Comparison of ENCODE assay signal across 18 cellular contexts in the genomic region with DNA sequence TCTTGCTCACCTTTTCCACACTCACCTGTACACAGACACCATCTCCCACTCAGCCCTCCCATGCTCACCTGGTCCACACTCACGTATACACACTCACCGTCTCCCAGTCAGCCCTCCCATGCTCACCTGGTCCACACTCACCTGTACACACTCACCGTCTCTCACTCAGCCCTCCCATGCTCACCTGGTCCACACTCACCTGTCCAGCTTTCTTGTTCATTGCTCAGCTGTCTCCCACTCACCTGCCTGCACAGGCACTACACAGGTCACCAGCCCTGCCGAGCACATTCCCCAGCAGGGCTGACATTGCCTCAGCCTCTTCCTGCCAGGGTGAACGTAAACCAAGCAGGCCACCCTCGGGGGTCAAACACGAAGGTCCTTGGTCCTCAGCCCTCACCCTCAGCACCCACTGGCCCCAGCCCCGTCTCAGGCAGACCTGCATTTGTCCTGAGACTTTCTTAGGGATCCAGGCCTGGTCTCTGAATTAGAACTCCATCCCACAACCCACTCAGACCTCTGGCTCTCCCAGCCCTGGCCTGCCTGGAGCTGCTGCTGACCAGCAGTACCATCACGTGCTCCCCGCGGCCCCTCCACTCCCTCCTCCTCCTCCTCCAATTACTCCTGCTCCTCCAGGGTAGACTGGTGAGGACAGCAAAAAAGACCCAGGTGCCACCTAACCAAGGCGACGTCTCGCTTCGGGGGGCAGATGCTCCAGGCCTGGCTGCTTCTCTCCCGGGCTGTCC. TPM values are rescaled to one million over a fixed set of nuclear protein-coding genes. Genes with fewer than 3 reads are reported as not detected.
A peak's percentile ranks its signal among the peaks of the same experiment; 100 is the strongest.
DNase-seq lines count a peak whose midpoint lies in the region; ATAC-seq, FAIRE-seq and TF ChIP-seq lines count a peak whose summit lies in the region.
"Had no signal": no experiment of that assay in that cellular context is flagged by ENCODE, and none has a peak within 500 bp of the region (broad histone marks: within the 10 kb centered on the region; RNA-seq: fewer than 3 reads in every experiment).

No MANE protein-coding gene starts in this region.

- TF ChIP-seq POLR2A in HepG2 (IDR thresholded peaks at IDR 0.05; ENCODE audit: insufficient read depth in 1 of 2, low read depth in 2 of 2, low read length in 2 of 2): no peak

- no peak overlapping the region for H2AFZ ChIP-seq in HepG2 (ENCODE audit: low read length)

- POLR2A ChIA-PET in HepG2 (lab: Yijun Ruan, JAX): no interaction called here

- no TSS peak for BruUV-seq in HepG2 (replicated peaks; lab: Mats Ljungman, UMichigan)

- TF ChIP-seq EP300 in HepG2 (IDR thresholded peaks at IDR 0.05; ENCODE audit: low read depth in 2 of 2, low read length in 2 of 2) (no peak), HepG2 (CRISPR knock-in tag; IDR thresholded peaks at IDR 0.05; ENCODE audit: borderline replicate concordance) (no peak)

- TF ChIP-seq CTCF in endodermal cell (conservative IDR thresholded peaks at IDR 0.05) (no peak), osteocyte (IDR thresholded peaks at IDR 0.05) (no peak), HepG2 (CRISPR knock-in tag; IDR thresholded peaks at IDR 0.05) (no peak)

- H3K4me1 ChIP-seq in endodermal cell (ENCODE audit: control insufficient read depth, insufficient read depth, low read length) (no peaks in the 10 kb centered on the region), HepG2 (ENCODE audit: insufficient read depth, low read length) (no peaks in the 10 kb centered on the region)
- H3K4me1 ChIP-seq: lower lobe of right lung, parathyroid adenoma had no signal

- no peaks in the 10 kb centered on the region for H3K9me3 Mint-ChIP-seq in T-helper 2 cell treated with Interferon-gamma antibody and Interleukin-4, amounts not matched to agents 5 μg/mL and 100 μg/mL, for 36 hours
- no peaks in the 10 kb centered on the region for H3K9me3 Mint-ChIP-seq in endodermal cell
- H3K9me3 Mint-ChIP-seq in osteocyte (ENCODE audit: unreplicated experiment): peaks cover 2% of the 10 kb centered on the region

- peaks cover 5% of the 10 kb centered on the region for H3K27me3 Mint-ChIP-seq in T-helper 2 cell treated with Interferon-gamma antibody and Interleukin-4, amounts not matched to agents 5 μg/mL and 100 μg/mL, for 36 hours (ENCODE audit: low read depth)
- H3K27me3 Mint-ChIP-seq in endodermal cell (ENCODE audit: insufficient read depth) (no peaks in the 10 kb centered on the region), osteocyte (ENCODE audit: unreplicated experiment) (no peaks in the 10 kb centered on the region)

- no peak; the same call in 2 of the 3 replicates for ATAC-seq in HepG2

- H3K4me3 Mint-ChIP-seq in T-helper 2 cell treated with Interferon-gamma antibody and Interleukin-4, amounts not matched to agents 5 μg/mL and 100 μg/mL, for 36 hours: peak overlapping the region; percentile 63
- H3K4me3 Mint-ChIP-seq in endodermal cell: peak overlapping the region; percentile 57
- H3K4me3 Mint-ChIP-seq in osteocyte (ENCODE audit: unreplicated experiment): peak overlapping the region; percentile 60

- H3K27ac ChIP-seq in endodermal cell (ENCODE audit: low read depth, low read length) (no peak overlapping the region), HepG2 (ENCODE audit: extremely low read length, insufficient read depth, low read length) (no peak overlapping the region)
- H3K27ac ChIP-seq: lower lobe of right lung, parathyroid adenoma had no signal

- H3K36me3 ChIP-seq in endodermal cell (ENCODE audit: control insufficient read depth, insufficient read depth, low read length) (no peaks in the 10 kb centered on the region), HepG2 (replicated peaks in 1 of 2; ENCODE audit: control insufficient read depth in 1 of 2, insufficient read depth in 2 of 2, low read length in 2 of 2) (peaks cover 5 to 11% of the 10 kb centered on the region in 2 experiments; a peak in 4 of 5 replicates)
- H3K36me3 ChIP-seq: lower lobe of right lung, upper lobe of left lung had no signal

- H3K79me2 ChIP-seq in HepG2 (ENCODE audit: insufficient read depth, low read length): peaks cover 5% of the 10 kb centered on the region
- H3K79me2 ChIP-seq: parathyroid adenoma had no signal

- in situ Hi-C loops in HepG2 (cut with HindIII; ENCODE audit: extremely low pct_ligation_motif_present, low pct_unique_long_range_greater_than_20kb): no loop called here

- no peak overlapping the region for H3K27ac Mint-ChIP-seq in T-helper 2 cell treated with Interferon-gamma antibody and Interleukin-4, amounts not matched to agents 5 μg/mL and 100 μg/mL, for 36 hours
- peak overlapping the region; percentile 15 for H3K27ac Mint-ChIP-seq in endodermal cell
- no peak overlapping the region for H3K27ac Mint-ChIP-seq in osteocyte (ENCODE audit: unreplicated experiment)

- intact Hi-C loops in HepG2 (cut with micrococcal nuclease; ENCODE audit: unreplicated experiment): no loop called here

- H3K4me2 ChIP-seq in HepG2 (ENCODE audit: low read depth, low read length): no peak overlapping the region

- H3K9me3 ChIP-seq in endodermal cell (ENCODE audit: control insufficient read depth, low read length) (no peaks in the 10 kb centered on the region), HepG2 (ENCODE audit: low read length) (no peaks in the 10 kb centered on the region)
- H3K9me3 ChIP-seq: lower lobe of right lung, upper lobe of left lung had no signal

- H4K20me1 ChIP-seq in HepG2 (ENCODE audit: insufficient read depth, low read length): no peaks in the 10 kb centered on the region

- CTCF ChIA-PET in HepG2 (lab: Yijun Ruan, JAX; ENCODE audit: low intra/inter-chr PET ratio, low total read pairs): no interaction called here

- no peak overlapping the region for H3K9ac ChIP-seq in endodermal cell (ENCODE audit: extremely low read depth, low read length, poor library complexity, severe bottlenecking)
- H3K9ac ChIP-seq in HepG2 (ENCODE audit: insufficient read depth, low read depth, low read length): no peak overlapping the region
- H3K9ac ChIP-seq: parathyroid adenoma had no signal

- no peak for TF ChIP-seq RAD21 in HepG2 (CRISPR knock-in tag; IDR thresholded peaks at IDR 0.05)

- H3K4me3 ChIP-seq in endodermal cell (ENCODE audit: low read length): no peak overlapping the region
- no peak overlapping the region for H3K4me3 ChIP-seq in HepG2 (replicated peaks in 1 of 3; ENCODE audit: insufficient read depth in 1 of 3, low read depth in 2 of 3, low read length in 3 of 3)
- H3K4me3 ChIP-seq: lower lobe of right lung had no signal

- no peak for DNase-seq in T-helper 2 cell treated with Interferon-gamma antibody and Interleukin-4, amounts not matched to agents 5 μg/mL and 100 μg/mL, for 36 hours (ENCODE audit: low spot score)
- DNase-seq in T-helper 2 cell (no peak), HTR-8/SVneo (ENCODE audit: insufficient read length, low spot score) (no peak), endodermal cell (no peak), osteocyte (ENCODE audit: extremely low spot score, unreplicated experiment) (no peak), HepG2 (ENCODE audit: low spot score) (no peak), NCI-H1417 (lab: John Stamatoyannopoulos, UW) (no peak), NCI-H526 (lab: John Stamatoyannopoulos, UW) (no peak)
- DNase-seq: DMS 273 treated with DMSO at 0.1 percent for 48 hours; KBM-7; NCI-H1694; NCI-H82; Right ventricle myocardium superior; stimulated activated CD4-positive, alpha-beta T cell treated with anti-CD3 and anti-CD28 coated beads, Interleukin-15, amount 100 ng/mL, for 24 hours had no signal

- FAIRE-seq in HTR-8/SVneo (lab: Jason Lieb, UNC) (peak; percentile 90), HepG2 (lab: Jason Lieb, UNC) (no peak)
- FAIRE-seq: A204.1 had no signal

- 85 to 91% methylated on average over 5 to 16 of the region's 16 CpGs for WGBS in endodermal cell (ENCODE audit: insufficient coverage in 1 of 2, insufficient read length in 1 of 2), 2 experiments
- 92% methylated on average over 16 of the region's 16 CpGs for WGBS in HepG2 (ENCODE audit: low lambda C conversion rate)

- H3K27me3 ChIP-seq in endodermal cell (ENCODE audit: control insufficient read depth, insufficient read depth, low read length, poor library complexity, severe bottlenecking): no peaks in the 10 kb centered on the region
- no peaks in the 10 kb centered on the region for H3K27me3 ChIP-seq in HepG2 (ENCODE audit: control insufficient read depth in 1 of 2, insufficient read depth in 2 of 2, low read length in 2 of 2)

- peaks cover 1% of the 10 kb centered on the region for H3K4me1 Mint-ChIP-seq in T-helper 2 cell treated with Interferon-gamma antibody and Interleukin-4, amounts not matched to agents 5 μg/mL and 100 μg/mL, for 36 hours (ENCODE audit: low read depth)
- H3K4me1 Mint-ChIP-seq in endodermal cell (peaks cover 4% of the 10 kb centered on the region), osteocyte (ENCODE audit: unreplicated experiment) (no peaks in the 10 kb centered on the region)

- peaks cover 7% of the 10 kb centered on the region for H3K36me3 Mint-ChIP-seq in T-helper 2 cell treated with Interferon-gamma antibody and Interleukin-4, amounts not matched to agents 5 μg/mL and 100 μg/mL, for 36 hours (ENCODE audit: low read depth)
- peaks cover 18% of the 10 kb centered on the region for H3K36me3 Mint-ChIP-seq in endodermal cell (ENCODE audit: low read depth)
- H3K36me3 Mint-ChIP-seq in osteocyte (ENCODE audit: unreplicated experiment): no peaks in the 10 kb centered on the region

RNA-seq across cellular contexts. Expression of a gene that starts 12.8 kb away (rescaled TPM):
- total RNA-seq in endodermal cell (10 to 100 TPM; 54.2 to 54.3 TPM), osteocyte (28.1 and 36.9 TPM in 2 replicates), HepG2 (2016; rRNA removed; fragmentation: Illumina TruSeq; extraction: Trizol) (21.5 and 24.2 TPM in 2 replicates)
- polyA plus RNA-seq in endodermal cell (2013, experiment 1 of 2): 28.7 TPM
- polyA plus RNA-seq in endodermal cell (2013, experiment 2 of 2): 27.9 TPM
- total RNA-seq in HepG2 (2016; cell fraction: cytosol; rRNA removed; fragmentation: Illumina TruSeq; extraction: Trizol; ENCODE audit: low read depth): 9.3 and 11.4 TPM in 2 replicates
- 21.5 and 22.4 TPM in 2 replicates for total RNA-seq in HepG2 (2016; cell fraction: insoluble cytoplasmic fraction; rRNA removed; fragmentation: Illumina TruSeq; extraction: Trizol)
- 10.7 and 11.7 TPM in 2 replicates for total RNA-seq in HepG2 (2016; cell fraction: membrane; rRNA removed; fragmentation: Illumina TruSeq; extraction: Trizol)
- 14.3 and 17.6 TPM in 2 replicates for total RNA-seq in HepG2 (2016; cell fraction: nucleus; rRNA removed; fragmentation: Illumina TruSeq; extraction: Trizol)
- 11.8 and 11.9 TPM in 2 replicates for polyA plus RNA-seq in HepG2 (2011; rRNA removed)
- 9.1 and 16.3 TPM in 2 replicates for polyA plus RNA-seq in HepG2 (2011; cell fraction: cytosol; rRNA removed)
- polyA plus RNA-seq in HepG2 (2011; cell fraction: nucleus; rRNA removed): 28.7 and 38.5 TPM in 2 replicates
- polyA plus RNA-seq in HepG2 (2012): 12.3 and 13.8 TPM in 2 replicates
- polyA plus RNA-seq in HepG2 (2016; cell fraction: cytosol; fragmentation: Illumina TruSeq; extraction: Trizol; ENCODE audit: low read depth): 2.6 and 3.4 TPM in 2 replicates
- polyA plus RNA-seq in HepG2 (2016; cell fraction: insoluble cytoplasmic fraction; fragmentation: Illumina TruSeq; extraction: Trizol; ENCODE audit: low read depth): 29.1 and 34.4 TPM in 2 replicates
- 7.7 and 8.4 TPM in 2 replicates for polyA plus RNA-seq in HepG2 (2016; cell fraction: membrane; fragmentation: Illumina TruSeq; extraction: Trizol; ENCODE audit: low read depth)
- 31.1 and 34.8 TPM in 2 replicates for polyA plus RNA-seq in HepG2 (2016; cell fraction: nucleus; fragmentation: Illumina TruSeq; extraction: Trizol; ENCODE audit: insufficient read depth, low read depth)
- 34.6 and 56.2 TPM in 2 replicates for polyA minus RNA-seq in HepG2 (2011; rRNA and poly(A)+ RNA removed; ENCODE audit: low replicate concordance)
- 16.3 and 29.9 TPM in 2 replicates for polyA minus RNA-seq in HepG2 (2011; cell fraction: cytosol; rRNA and poly(A)+ RNA removed)
- polyA minus RNA-seq in HepG2 (2011; cell fraction: nucleus; rRNA and poly(A)+ RNA removed): 11.7 and 12.9 TPM in 2 replicates

RNA-seq across cellular contexts. Expression of a gene that starts 13.4 kb away (rescaled TPM):
- total RNA-seq in endodermal cell (10 to 100 TPM; 33.5 to 43.2 TPM), osteocyte (10.9 and 12.0 TPM in 2 replicates), HepG2 (2016; rRNA removed; fragmentation: Illumina TruSeq; extraction: Trizol) (28.2 and 29.2 TPM in 2 replicates)
- polyA plus RNA-seq in endodermal cell (2013, experiment 1 of 2): 12.8 TPM
- 12.0 TPM for polyA plus RNA-seq in endodermal cell (2013, experiment 2 of 2)
- total RNA-seq in HepG2 (2016; cell fraction: cytosol; rRNA removed; fragmentation: Illumina TruSeq; extraction: Trizol; ENCODE audit: low read depth): 36.8 and 38.5 TPM in 2 replicates
- total RNA-seq in HepG2 (2016; cell fraction: insoluble cytoplasmic fraction; rRNA removed; fragmentation: Illumina TruSeq; extraction: Trizol): 22.1 and 28.2 TPM in 2 replicates
- total RNA-seq in HepG2 (2016; cell fraction: membrane; rRNA removed; fragmentation: Illumina TruSeq; extraction: Trizol): 16.2 and 18.2 TPM in 2 replicates
- 14.2 and 14.5 TPM in 2 replicates for total RNA-seq in HepG2 (2016; cell fraction: nucleus; rRNA removed; fragmentation: Illumina TruSeq; extraction: Trizol)
- 7.9 and 9.0 TPM in 2 replicates for polyA plus RNA-seq in HepG2 (2011; rRNA removed)
- polyA plus RNA-seq in HepG2 (2011; cell fraction: cytosol; rRNA removed): 8.2 and 10.4 TPM in 2 replicates
- polyA plus RNA-seq in HepG2 (2011; cell fraction: nucleus; rRNA removed): 11.2 and 11.4 TPM in 2 replicates
- 17.4 and 18.1 TPM in 2 replicates for polyA plus RNA-seq in HepG2 (2012)
- polyA plus RNA-seq in HepG2 (2016; cell fraction: cytosol; fragmentation: Illumina TruSeq; extraction: Trizol; ENCODE audit: low read depth): 6.9 and 8.4 TPM in 2 replicates
- polyA plus RNA-seq in HepG2 (2016; cell fraction: insoluble cytoplasmic fraction; fragmentation: Illumina TruSeq; extraction: Trizol; ENCODE audit: low read depth): 26.6 and 31.8 TPM in 2 replicates
- polyA plus RNA-seq in HepG2 (2016; cell fraction: membrane; fragmentation: Illumina TruSeq; extraction: Trizol; ENCODE audit: low read depth): 9.5 and 9.9 TPM in 2 replicates
- polyA plus RNA-seq in HepG2 (2016; cell fraction: nucleus; fragmentation: Illumina TruSeq; extraction: Trizol; ENCODE audit: insufficient read depth, low read depth): 32.1 and 33.3 TPM in 2 replicates
- polyA minus RNA-seq in HepG2 (2011; rRNA and poly(A)+ RNA removed; ENCODE audit: low replicate concordance): 18.3 and 37.7 TPM in 2 replicates
- polyA minus RNA-seq in HepG2 (2011; cell fraction: cytosol; rRNA and poly(A)+ RNA removed): 9.6 and 10.1 TPM in 2 replicates
- 8.6 and 12.4 TPM in 2 replicates for polyA minus RNA-seq in HepG2 (2011; cell fraction: nucleus; rRNA and poly(A)+ RNA removed)
